7 cellular contexts compared by ENCODE assay signal in genomic region chr10:97731346-97732051, GRCh38. TPM values are rescaled to one million over a fixed set of nuclear protein-coding genes. Genes with fewer than 3 reads are reported as not detected.
DNase-seq lines count a peak whose midpoint lies in the region; ATAC-seq and TF ChIP-seq lines count a peak whose summit lies in the region.

No MANE protein-coding gene starts in this region.

- peak overlapping the region in 2 of 5 experiments; percentile 55 to 75 for H3K27ac Mint-ChIP-seq in brain

- H3K4me1 Mint-ChIP-seq in brain = peaks cover 14% of the 10 kb centered on the region

- H3K36me3 Mint-ChIP-seq in brain = no peaks in the 10 kb centered on the region

- H3K27me3 Mint-ChIP-seq in brain = peaks cover 12% of the 10 kb centered on the region

- DNase-seq in NCI-H1105 treated with DMSO at 0.1 percent for 48 hours (lab: John Stamatoyannopoulos, UW) (peak; percentile 55), T-helper 1 cell (peak in 4 of 5 donors; percentile 35 to 58 (median 40)), iris pigment epithelial cell (ENCODE audit: low read depth) (peak; percentile 66)
- DNase-seq in stimulated activated CD4-positive, alpha-beta T cell treated with anti-CD3 and anti-CD28 coated beads, Interleukin-15, amount 100 ng/mL, for 24 hours = peak; percentile 67

- TF ChIP-seq CTCF in GM12872 (IDR thresholded peaks at IDR 0.05; ENCODE audit: insufficient read depth, low read depth, low read length) = peak; percentile 88
- peak; percentile 93 to 95 for TF ChIP-seq CTCF in brain (conservative IDR thresholded peaks at IDR 0.05)

- peaks cover 0 to 3% (median 0%) of the 10 kb centered on the region in 5 experiments for H3K9me3 Mint-ChIP-seq in brain

- no peak for ATAC-seq in GM21390 (IDR thresholded peaks at IDR 0.05; ENCODE audit: unreplicated experiment)

- peak overlapping the region in 2 of 5 experiments; percentile 57 to 58 for H3K4me3 Mint-ChIP-seq in brain

RNA-seq across cellular contexts. Expression of gene ZFYVE27, which starts 5.4 kb away (rescaled TPM):
- polyA plus RNA-seq in brain (ENCODE audit: insufficient read depth, low read depth, low replicate concordance) = 27.4 TPM

RNA-seq across cellular contexts. Expression of gene MARVELD1, which starts 18.0 kb away (rescaled TPM):
- 5.8 TPM for polyA plus RNA-seq in brain (ENCODE audit: insufficient read depth, low read depth, low replicate concordance)

RNA-seq across cellular contexts. Expression of gene SFRP5, which starts 40.3 kb away (rescaled TPM):
- polyA plus RNA-seq in brain (ENCODE audit: insufficient read depth, low read depth, low replicate concordance) = 1.9 TPM

RNA-seq across cellular contexts. Expression of gene AVPI1, which starts 44.5 kb away (rescaled TPM):
- polyA plus RNA-seq in brain (ENCODE audit: insufficient read depth, low read depth, low replicate concordance) = 13.2 TPM
